ENCODE assay signal across 9 cellular contexts in the genomic region with DNA sequence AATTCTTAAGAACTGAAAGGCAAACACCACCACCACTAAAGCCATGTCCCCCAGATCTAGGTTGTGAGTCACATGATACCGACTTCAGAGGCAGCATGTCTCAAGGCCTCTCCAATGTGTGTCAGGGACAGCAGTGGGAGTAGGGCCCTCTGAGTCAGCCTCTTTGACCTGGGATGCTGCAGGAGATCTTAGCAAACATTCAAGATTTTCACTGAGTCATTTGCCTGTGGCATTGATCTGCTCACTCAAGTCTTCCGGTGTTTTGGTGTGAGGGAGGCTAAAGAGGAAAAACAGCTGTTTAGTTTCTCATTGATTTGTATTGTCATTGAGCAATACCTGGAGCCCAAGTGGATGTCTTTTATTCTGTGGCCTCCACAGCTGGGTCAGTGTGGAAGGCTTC. TPM values are rescaled to one million over a fixed set of nuclear protein-coding genes. Genes with fewer than 3 reads are reported as not detected.
DNase-seq lines count a peak whose midpoint lies in the region; ATAC-seq lines count a peak whose summit lies in the region.
"Had no signal": no experiment of that assay in that cellular context is flagged by ENCODE, and none has a peak within 500 bp of the region (broad histone marks: within the 10 kb centered on the region; RNA-seq: fewer than 3 reads in every experiment).

No MANE protein-coding gene starts in this region.

- H3K9me3 Mint-ChIP-seq in naive thymus-derived CD8-positive, alpha-beta T cell: no peaks in the 10 kb centered on the region
- H3K9me3 Mint-ChIP-seq: activated B cell treated with CpG ODN at 0.5 μM for 24 hours had no signal

- peak overlapping the region in 3 of 10 donors; percentile 18 to 38 (median 20) for H3K27ac Mint-ChIP-seq in naive thymus-derived CD8-positive, alpha-beta T cell
- H3K27ac Mint-ChIP-seq: activated B cell treated with CpG ODN at 0.5 μM for 24 hours had no signal

- H3K4me1 Mint-ChIP-seq in naive thymus-derived CD8-positive, alpha-beta T cell: peaks cover 0 to 11% (median under 1%) of the 10 kb centered on the region in 4 donors
- H3K4me1 Mint-ChIP-seq: activated B cell treated with CpG ODN at 0.5 μM for 24 hours had no signal

- no peak overlapping the region for H3K4me3 Mint-ChIP-seq in naive thymus-derived CD8-positive, alpha-beta T cell
- H3K4me3 Mint-ChIP-seq: activated B cell treated with CpG ODN at 0.5 μM for 24 hours had no signal

- POLR2A ChIA-PET in naive thymus-derived CD8-positive, alpha-beta T cell (lab: Charles Lee): no interaction called here

- no peaks in the 10 kb centered on the region for H3K27me3 Mint-ChIP-seq in naive thymus-derived CD8-positive, alpha-beta T cell
- H3K27me3 Mint-ChIP-seq: activated B cell treated with CpG ODN at 0.5 μM for 24 hours had no signal

- intact Hi-C loops in left colon (cut with DNase I, micrococcal nuclease): no loop called here

- H3K36me3 Mint-ChIP-seq in naive thymus-derived CD8-positive, alpha-beta T cell: no peaks in the 10 kb centered on the region

- no peak for ATAC-seq in naive thymus-derived CD8-positive, alpha-beta T cell
- ATAC-seq in left colon: no peak
- no peak for ATAC-seq in HG02885 (IDR thresholded peaks at IDR 0.05; ENCODE audit: poor library complexity, unreplicated experiment)

- peak; percentile 5 for DNase-seq in activated gamma-delta T cell treated with Interleukin-2 at 50 U/mL for 16 hours
- DNase-seq in activated gamma-delta T cell (lab: John Stamatoyannopoulos, UW): no peak
- DNase-seq in activated T-cell treated with anti-CD3 and anti-CD28 coated beads for 24 hours (ENCODE audit: low read depth): peak; percentile 48
- peak; percentile 80 for DNase-seq in glomerular visceral epithelial cell (ENCODE audit: extremely low spot score)
- peak; percentile 27 to 53 (median 47) for DNase-seq in stimulated activated CD4-positive, alpha-beta T cell treated with anti-CD3 and anti-CD28 coated beads, TNF-alpha, amount 100 ng/mL, for 48 hours (ENCODE audit: low read depth in 3 of 3)
- no peak for DNase-seq in naive thymus-derived CD8-positive, alpha-beta T cell
- no peak for DNase-seq in left colon
- DNase-seq: activated B cell treated with CpG ODN at 0.5 μM for 24 hours had no signal

RNA-seq across cellular contexts. Expression of a gene that starts 36.1 kb away (rescaled TPM):
- total RNA-seq in naive thymus-derived CD8-positive, alpha-beta T cell: not detected
- not detected for polyA plus RNA-seq in naive thymus-derived CD8-positive, alpha-beta T cell
- total RNA-seq in left colon: under 1 TPM; 0.28 to 0.40 TPM
- total RNA-seq: activated B cell treated with CpG ODN at 0.5 μM for 24 hours had no signal

Comparison
In these comparisons a context has a peak if more than half of its experiments do, and no peak if none do; other contexts are left out.
1. DNase-seq: peak in activated gamma-delta T cell treated with Interleukin-2 at 50 U/mL for 16 hours (single experiment), activated T-cell treated with anti-CD3 and anti-CD28 coated beads for 24 hours (single experiment), glomerular visceral epithelial cell (single experiment) and stimulated activated CD4-positive, alpha-beta T cell treated with anti-CD3 and anti-CD28 coated beads, TNF-alpha, amount 100 ng/mL, for 48 hours (3 of 3); none in activated gamma-delta T cell (single experiment), naive thymus-derived CD8-positive, alpha-beta T cell (0 of 10) and left colon (0 of 2).